In genomic region chrX:155458477-155458876, GRCh38 we compare ENCODE assay signal across 10 cellular contexts. TPM values are rescaled to one million over a fixed set of nuclear protein-coding genes. Genes with fewer than 3 reads are reported as not detected.
DNase-seq lines count a peak whose midpoint lies in the region; ATAC-seq and TF ChIP-seq lines count a peak whose summit lies in the region.
"Not testable (repeated sequence)": the region's sequence is repeated elsewhere in the genome, so short reads cannot be mapped to it uniquely, and the experiment has no call there.
"Had no signal": no experiment of that assay in that cellular context is flagged by ENCODE, and none has a peak within 500 bp of the region (broad histone marks: within the 10 kb centered on the region; RNA-seq: fewer than 3 reads in every experiment).

Gene F8A3 (minus strand): TSS chrX:155458620. CDS start chrX:155458600, 20 bp downstream.

- not testable (repeated sequence) for DNase-seq in CD4-positive, CD25-positive, alpha-beta regulatory T cell; WTC11 (ENCODE audit: low spot score); foreskin keratinocyte; natural killer cell

- ATAC-seq in CD4-positive, CD25-positive, alpha-beta regulatory T cell (ENCODE audit: low read depth in 2 of 2): peak; percentile 74 to 75
- peak; percentile 65 for ATAC-seq in GM19043 (IDR thresholded peaks at IDR 0.05; ENCODE audit: low read depth, unreplicated experiment)
- ATAC-seq in GM21619 (IDR thresholded peaks at IDR 0.05; ENCODE audit: unreplicated experiment): peak; percentile 78
- ATAC-seq in HG02943 (IDR thresholded peaks at IDR 0.05; ENCODE audit: low read depth, unreplicated experiment): peak; percentile 70
- peak; percentile 82 for ATAC-seq in HG03439 (IDR thresholded peaks at IDR 0.05; ENCODE audit: unreplicated experiment)
- ATAC-seq in WTC11: peak; percentile 87
- ATAC-seq in foreskin keratinocyte: peak; percentile 71
- peak; percentile 70 to 74 (median 72) for ATAC-seq in natural killer cell

- H3K9me3 ChIP-seq in CD4-positive, CD25-positive, alpha-beta regulatory T cell (ENCODE audit: control insufficient read depth in 2 of 2, low read length in 2 of 2): not testable (repeated sequence)

- not testable (repeated sequence) for H3K36me3 Mint-ChIP-seq in CD4-positive, CD25-positive, alpha-beta regulatory T cell; WTC11; natural killer cell

- intact Hi-C loops in natural killer cell (cut with micrococcal nuclease): not testable (repeated sequence)

- CTCF ChIA-PET in WTC11 (lab: Charles Lee): not testable (repeated sequence)

- H3K27me3 Mint-ChIP-seq in CD4-positive, CD25-positive, alpha-beta regulatory T cell; WTC11 (ENCODE audit: low read depth); natural killer cell (ENCODE audit: low read depth in 2 of 2): not testable (repeated sequence)

- not testable (repeated sequence) for H3K4me3 Mint-ChIP-seq in CD4-positive, CD25-positive, alpha-beta regulatory T cell; WTC11; natural killer cell

- not testable (repeated sequence) for H3K27ac ChIP-seq in CD4-positive, CD25-positive, alpha-beta regulatory T cell (ENCODE audit: insufficient read depth, low read length, poor library complexity, severe bottlenecking); foreskin keratinocyte

- not testable (repeated sequence) for H3K36me3 ChIP-seq in CD4-positive, CD25-positive, alpha-beta regulatory T cell (ENCODE audit: control insufficient read depth, insufficient read depth, low read length)

- not testable (repeated sequence) for H3K27ac Mint-ChIP-seq in CD4-positive, CD25-positive, alpha-beta regulatory T cell; WTC11; natural killer cell

- TF ChIP-seq CTCF in WTC11 (IDR thresholded peaks at IDR 0.05); foreskin keratinocyte (conservative IDR thresholded peaks at IDR 0.05); natural killer cell (IDR thresholded peaks at IDR 0.05): not testable (repeated sequence)

- not testable (repeated sequence) for H3K9me3 Mint-ChIP-seq in CD4-positive, CD25-positive, alpha-beta regulatory T cell; WTC11; natural killer cell

- H3K4me3 ChIP-seq in CD4-positive, CD25-positive, alpha-beta regulatory T cell (ENCODE audit: low read depth, low read length): not testable (repeated sequence)

- not testable (repeated sequence) for H3K4me1 ChIP-seq in CD4-positive, CD25-positive, alpha-beta regulatory T cell (ENCODE audit: control insufficient read depth, insufficient read depth, low read length, poor library complexity, severe bottlenecking); foreskin keratinocyte

- not testable (repeated sequence) for H3K4me1 Mint-ChIP-seq in CD4-positive, CD25-positive, alpha-beta regulatory T cell; WTC11; natural killer cell

- POLR2A ChIA-PET in WTC11 (lab: Charles Lee): not testable (repeated sequence)

- H3K27me3 ChIP-seq in CD4-positive, CD25-positive, alpha-beta regulatory T cell (ENCODE audit: control insufficient read depth, insufficient read depth, low read length); foreskin keratinocyte: not testable (repeated sequence)

RNA-seq across cellular contexts. Expression of gene F8A3, which starts in this region (rescaled TPM):
- total RNA-seq in CD4-positive, CD25-positive, alpha-beta regulatory T cell: 4.8 TPM
- 10 to 100 TPM in 1 of 4 donors, 1 to 10 TPM in 2, under 1 TPM in 1; 0.86 to 17.7 (median 4.0) TPM for polyA plus RNA-seq in CD4-positive, CD25-positive, alpha-beta regulatory T cell
- total RNA-seq in WTC11 (2021) (5.5 to 7.4 TPM (median 5.8 TPM) in 3 replicates), foreskin keratinocyte (not detected in 2 replicates), natural killer cell (10 to 100 TPM in 2 of 3 donors, 1 to 10 TPM in 1; 7.1 to 33.8 (median 15.6) TPM)
- polyA plus RNA-seq in foreskin keratinocyte: 0.02 and 0.06 TPM in 2 replicates
- total RNA-seq: cardiac muscle cell, SJCRH30 had no signal

Comparison
In these comparisons a context has a peak if more than half of its experiments do, and no peak if none do; other contexts are left out.
1. Peak in ATAC-seq in foreskin keratinocyte; RNA of the gene not detected or under 1 TPM.